ENCODE assay signal across 8 cellular contexts in genomic region chr1:53946252-53947171, GRCh38. TPM values are rescaled to one million over a fixed set of nuclear protein-coding genes. Genes with fewer than 3 reads are reported as not detected.
DNase-seq lines count a peak whose midpoint lies in the region; ATAC-seq and TF ChIP-seq lines count a peak whose summit lies in the region.

TSS of gene LRRC42 (plus strand) at chr1:53946350. CDS start at chr1:53952000, 5,650 bp downstream.

- H3K27me3 ChIP-seq in HUES6 (ENCODE audit: control insufficient read depth, insufficient read depth, low read length) (no peaks in the 10 kb centered on the region), heart left ventricle (no peaks in the 10 kb centered on the region), rectal smooth muscle tissue (ENCODE audit: control insufficient read depth, insufficient read depth, low read length) (no peaks in the 10 kb centered on the region)

- ATAC-seq in GM21528 (IDR thresholded peaks at IDR 0.05; ENCODE audit: low FRiP score, unreplicated experiment): peak; percentile 78
- peak; percentile 78 for ATAC-seq in activated CD8-positive, alpha-beta T cell treated with anti-CD3 and anti-CD28 coated beads, Interleukin-2, amount 10 ng/mL, durations not matched to agents 7 days and 5 days
- ATAC-seq in heart left ventricle: peak in 3 of 4 donors; percentile 84 to 92 (median 90)

- peak within 1 kb of the TSS; percentile 97 for H3K27ac Mint-ChIP-seq in activated CD8-positive, alpha-beta T cell treated with anti-CD3 and anti-CD28 coated beads, Interleukin-2, amount 10 ng/mL, durations not matched to agents 7 days and 5 days

- H3K9ac ChIP-seq in HUES6 (ENCODE audit: low read length) (peak within 1 kb of the TSS; percentile 75), rectal smooth muscle tissue (ENCODE audit: low read length) (peak within 1 kb of the TSS; percentile 49)

- intact Hi-C loops in heart left ventricle (cut with DNase I): loop anchor here (2.0 to 10.0 kb wide), 7 partner anchors 54 to 109 kb away; partner anchors contain the start of genes YIPF1 (in 6 of the 10), TCEANC2 (in 4 of the 10), TMEM59 (in 4 of the 10) and DIO1 (in 2 of the 10)

- TF ChIP-seq POLR2A in heart left ventricle (IDR thresholded peaks at IDR 0.05): peak in 1 of 2 donors; percentile 42

- H3K36me3 ChIP-seq in HUES6 (ENCODE audit: control insufficient read depth, insufficient read depth, low read length) (no peaks in the 10 kb centered on the region; the same call in 1 of the 2 replicates), heart left ventricle (peaks cover 0 to 10% (median 0%) of the 10 kb centered on the region in 9 donors), rectal smooth muscle tissue (ENCODE audit: control insufficient read depth, insufficient read depth, low read length) (no peaks in the 10 kb centered on the region)

- H3K4me3 ChIP-seq in HUES6 (ENCODE audit: low read depth, low read length) (peak within 1 kb of the TSS; percentile 99), heart left ventricle (peak within 1 kb of the TSS; percentile 48 to 99 (median 90)), rectal smooth muscle tissue (ENCODE audit: low read length) (peak within 1 kb of the TSS; percentile 90)

- POLR2A ChIA-PET in activated CD8-positive, alpha-beta T cell treated with anti-CD3 and anti-CD28 coated beads, Interleukin-2, amount 10 ng/mL, durations not matched to agents 7 days and 5 days (lab: Charles Lee): interaction anchor here (0.6 to 2.3 kb wide), 5 partner anchors 12 to 108 kb away, joined by 3 to 18 read pairs (median 3); partner anchors contain the start of genes NDC1, TCEANC2, TMEM59 and YIPF1

- peak; percentile 64 to 74 for DNase-seq in activated CD4-positive, alpha-beta T cell treated with anti-CD3 and anti-CD28 coated beads for 4 hours
- DNase-seq in activated CD4-positive, alpha-beta T cell treated with anti-CD3 and anti-CD28 coated beads, Interleukin-2, amount 50 U/mL, for 1 hour: no peak
- DNase-seq in activated CD8-positive, alpha-beta T cell treated with anti-CD3 and anti-CD28 coated beads, Interleukin-2, amount 10 ng/mL, durations not matched to agents 7 days and 5 days: no peak
- DNase-seq in heart left ventricle (no peak), retina (no peak)

- H3K4me1 Mint-ChIP-seq in activated CD8-positive, alpha-beta T cell treated with anti-CD3 and anti-CD28 coated beads, Interleukin-2, amount 10 ng/mL, durations not matched to agents 7 days and 5 days (ENCODE audit: low read depth): peaks cover 48% of the 10 kb centered on the region

- peaks cover 32% of the 10 kb centered on the region for H3K36me3 Mint-ChIP-seq in activated CD8-positive, alpha-beta T cell treated with anti-CD3 and anti-CD28 coated beads, Interleukin-2, amount 10 ng/mL, durations not matched to agents 7 days and 5 days (ENCODE audit: low read depth)

- H3K27ac ChIP-seq in HUES6 (ENCODE audit: low read depth, low read length) (peak within 1 kb of the TSS; percentile 39), heart left ventricle (peak within 1 kb of the TSS; percentile 63 to 98 (median 92)), rectal smooth muscle tissue (ENCODE audit: low read depth, low read length) (peak within 1 kb of the TSS; percentile 92)

- H3K4me3 Mint-ChIP-seq in activated CD8-positive, alpha-beta T cell treated with anti-CD3 and anti-CD28 coated beads, Interleukin-2, amount 10 ng/mL, durations not matched to agents 7 days and 5 days: peak within 1 kb of the TSS; percentile 98

- H3K9me3 Mint-ChIP-seq in activated CD8-positive, alpha-beta T cell treated with anti-CD3 and anti-CD28 coated beads, Interleukin-2, amount 10 ng/mL, durations not matched to agents 7 days and 5 days (ENCODE audit: insufficient read depth): no peaks in the 10 kb centered on the region

- 2% methylated on average over 28 to 58 of the region's 58 CpGs for WGBS in heart left ventricle, 4 donors

- H3K9me3 ChIP-seq in HUES6 (ENCODE audit: control insufficient read depth, insufficient read depth, low read depth, low read length): no peaks in the 10 kb centered on the region
- no peaks in the 10 kb centered on the region for H3K9me3 ChIP-seq in heart left ventricle

- peaks cover 37% of the 10 kb centered on the region for H3K4me1 ChIP-seq in HUES6 (ENCODE audit: control insufficient read depth, insufficient read depth, low read length)
- peaks cover 2 to 41% (median 23%) of the 10 kb centered on the region in 12 donors for H3K4me1 ChIP-seq in heart left ventricle
- peaks cover 11% of the 10 kb centered on the region for H3K4me1 ChIP-seq in rectal smooth muscle tissue (ENCODE audit: control insufficient read depth, insufficient read depth, low read length)

- CTCF ChIA-PET in activated CD8-positive, alpha-beta T cell treated with anti-CD3 and anti-CD28 coated beads, Interleukin-2, amount 10 ng/mL, durations not matched to agents 7 days and 5 days (lab: Charles Lee): interaction anchor here (1.0 to 12.2 kb wide), 15 partner anchors 10 to 106 kb away, joined by 3 to 179 read pairs (median 8); partner anchors contain the start of genes TCEANC2, TMEM59 and YIPF1

- H3K27me3 Mint-ChIP-seq in activated CD8-positive, alpha-beta T cell treated with anti-CD3 and anti-CD28 coated beads, Interleukin-2, amount 10 ng/mL, durations not matched to agents 7 days and 5 days (ENCODE audit: low read depth): no peaks in the 10 kb centered on the region

- peak in 4 of 12 donors; percentile 35 to 55 (median 42) for TF ChIP-seq CTCF in heart left ventricle (IDR thresholded peaks at IDR 0.05)

RNA-seq across cellular contexts. Expression of gene LRRC42, which starts in this region (rescaled TPM):
- 10 to 100 TPM; 26.3 to 26.8 TPM for total RNA-seq in activated CD8-positive, alpha-beta T cell treated with anti-CD3 and anti-CD28 coated beads, Interleukin-2, amount 10 ng/mL, durations not matched to agents 7 days and 5 days
- 10 to 100 TPM; 10.9 to 18.5 (median 14.3) TPM for total RNA-seq in heart left ventricle
- polyA plus RNA-seq in heart left ventricle: 10 to 100 TPM in 1 of 2 donors, 1 to 10 TPM in 1; 3.7 to 18.2 TPM

Comparison
In these comparisons a context has a peak if more than half of its experiments do, and no peak if none do; other contexts are left out.
1. DNase-seq: peak in activated CD4-positive, alpha-beta T cell treated with anti-CD3 and anti-CD28 coated beads for 4 hours (2 of 2); none in activated CD4-positive, alpha-beta T cell treated with anti-CD3 and anti-CD28 coated beads, Interleukin-2, amount 50 U/mL, for 1 hour (single experiment), activated CD8-positive, alpha-beta T cell treated with anti-CD3 and anti-CD28 coated beads, Interleukin-2, amount 10 ng/mL, durations not matched to agents 7 days and 5 days (single experiment), heart left ventricle (0 of 5) and retina (single experiment).
2. H3K27ac ChIP-seq: peak in every context shown above with its lines; median percentile 92 in heart left ventricle; 92 in rectal smooth muscle tissue; 39 in HUES6.
3. Peak in every context shown above with its lines, with median percentiles within 50 percentile points of each other: ATAC-seq and H3K4me3 ChIP-seq.